In genomic region chr7:151386301-151387160, GRCh38 we compare ENCODE assay signal across 17 cellular contexts. TPM values are rescaled to one million over a fixed set of nuclear protein-coding genes. Genes with fewer than 3 reads are reported as not detected.
DNase-seq lines count a peak whose midpoint lies in the region; ATAC-seq and TF ChIP-seq lines count a peak whose summit lies in the region.
"Had no signal": no experiment of that assay in that cellular context is flagged by ENCODE, and none has a peak within 500 bp of the region (broad histone marks: within the 10 kb centered on the region; RNA-seq: fewer than 3 reads in every experiment).

No MANE protein-coding gene starts in this region.

- H3K79me1 ChIP-seq in neuronal stem cell (ENCODE audit: low read depth, low read length), result peaks cover 2% of the 10 kb centered on the region

- no CpG with 5 or more reads among the region's 16 CpGs for WGBS in neuronal stem cell (ENCODE audit: extremely low coverage in 2 of 2, insufficient read length in 2 of 2, insufficient replicate concordance in 1 of 2), 2 donors

- no peak overlapping the region for H3K4me3 ChIP-seq in BLaER1 treated with 17β-estradiol and CSF1 and Interleukin-3, amounts not matched to agents 10 nM and 100 nM
- H3K4me3 ChIP-seq in LNCaP clone FGC (ENCODE audit: low read depth, low read length) (no peak overlapping the region), neuronal stem cell (ENCODE audit: low read length in 2 of 2) (no peak overlapping the region)
- H3K4me3 ChIP-seq: smooth muscle cell had no signal

- H3K4me3 Mint-ChIP-seq in chondrocyte (ENCODE audit: unreplicated experiment), result no peak overlapping the region
- H3K4me3 Mint-ChIP-seq in T-helper 2 cell treated with Interferon-gamma antibody and Interleukin-4, amounts not matched to agents 5 μg/mL and 100 μg/mL, for 36 hours, result no peak overlapping the region
- H3K4me3 Mint-ChIP-seq: dendritic cell treated with granulocyte-macrophage colony-stimulating factor and Interleukin-4, amounts not matched to agents 40 ng/mL and 50 ng/mL, for 4 days; stimulated activated effector memory CD8-positive, alpha-beta T cell treated with anti-CD3 and anti-CD28 coated beads, Interleukin-12 subunit alpha, Interleukin-12 subunit beta, amount 100 ng/mL, for 72 hours had no signal

- peaks cover 39% of the 10 kb centered on the region for H3K27me3 Mint-ChIP-seq in chondrocyte (ENCODE audit: low read depth)
- H3K27me3 Mint-ChIP-seq in T-helper 2 cell treated with Interferon-gamma antibody and Interleukin-4, amounts not matched to agents 5 μg/mL and 100 μg/mL, for 36 hours (ENCODE audit: low read depth), result peaks cover 30% of the 10 kb centered on the region

- 0 out of 2 replicates have a peak, but pooled peaks have one; percentile 7 for TF ChIP-seq CTCF in LNCaP clone FGC (IDR thresholded peaks at IDR 0.05; ENCODE audit: control insufficient read depth, extremely low read depth, insufficient read depth)
- no peak for TF ChIP-seq CTCF in chondrocyte (IDR thresholded peaks at IDR 0.05)

- H2BK15ac ChIP-seq in neuronal stem cell (ENCODE audit: low read length), result no peak overlapping the region

- peaks cover 32 to 39% (median 38%) of the 10 kb centered on the region in 11 experiments for H3K27me3 ChIP-seq in BLaER1 treated with 17β-estradiol and CSF1 and Interleukin-3, amounts not matched to agents 10 nM and 100 nM
- H3K27me3 ChIP-seq in neuronal stem cell (ENCODE audit: control insufficient read depth in 3 of 3, insufficient read depth in 3 of 3, low read depth in 1 of 3, low read length in 3 of 3), result peaks cover 0 to 14% (median 9%) of the 10 kb centered on the region in 3 experiments

- DNase-seq in LNCaP clone FGC (ENCODE audit: low read depth) (peak; percentile 17), chondrocyte (ENCODE audit: low spot score) (peak; percentile 86), neuronal stem cell (ENCODE audit: low spot score) (no peak), HK-2 (ENCODE audit: unreplicated experiment) (no peak)
- no peak for DNase-seq in T-helper 2 cell treated with Interferon-gamma antibody and Interleukin-4, amounts not matched to agents 5 μg/mL and 100 μg/mL, for 36 hours (ENCODE audit: low spot score)
- DNase-seq: activated effector memory CD4-positive, alpha-beta T cell treated with Interleukin-2 at 50 U/mL for 16 hours; NCI-H2029 treated with DMSO at 0.1 percent for 48 hours; NCI-H526 treated with DMSO at 0.1 percent for 48 hours had no signal

- ATAC-seq in HG03045 (IDR thresholded peaks at IDR 0.05; ENCODE audit: unreplicated experiment) (no peak), GM18861 (IDR thresholded peaks at IDR 0.05; ENCODE audit: unreplicated experiment) (no peak)
- ATAC-seq: esophagus mucosa had no signal

- H4K8ac ChIP-seq in neuronal stem cell (ENCODE audit: low read depth, low read length), result peak overlapping the region; percentile 54

- no peak overlapping the region for H2AFZ ChIP-seq in neuronal stem cell (ENCODE audit: low read length)

- H3K9me3 Mint-ChIP-seq in chondrocyte (ENCODE audit: low read depth), result no peaks in the 10 kb centered on the region
- no peaks in the 10 kb centered on the region for H3K9me3 Mint-ChIP-seq in T-helper 2 cell treated with Interferon-gamma antibody and Interleukin-4, amounts not matched to agents 5 μg/mL and 100 μg/mL, for 36 hours
- H3K9me3 Mint-ChIP-seq: dendritic cell treated with granulocyte-macrophage colony-stimulating factor and Interleukin-4, amounts not matched to agents 40 ng/mL and 50 ng/mL, for 4 days; stimulated activated effector memory CD8-positive, alpha-beta T cell treated with anti-CD3 and anti-CD28 coated beads, Interleukin-12 subunit alpha, Interleukin-12 subunit beta, amount 100 ng/mL, for 72 hours had no signal

- H2BK12ac ChIP-seq in neuronal stem cell (ENCODE audit: low read length), result no peak overlapping the region

- H3K36me3 Mint-ChIP-seq in chondrocyte (ENCODE audit: low read depth), result no peaks in the 10 kb centered on the region
- H3K36me3 Mint-ChIP-seq in T-helper 2 cell treated with Interferon-gamma antibody and Interleukin-4, amounts not matched to agents 5 μg/mL and 100 μg/mL, for 36 hours (ENCODE audit: low read depth), result no peaks in the 10 kb centered on the region
- H3K36me3 Mint-ChIP-seq: stimulated activated effector memory CD8-positive, alpha-beta T cell treated with anti-CD3 and anti-CD28 coated beads, Interleukin-12 subunit alpha, Interleukin-12 subunit beta, amount 100 ng/mL, for 72 hours had no signal

- H2BK5ac ChIP-seq in neuronal stem cell (ENCODE audit: low read length), result no peak overlapping the region

- no peak overlapping the region for H4K91ac ChIP-seq in neuronal stem cell (ENCODE audit: low read depth, low read length, poor library complexity)

- H3K9me3 ChIP-seq in BLaER1 treated with 17β-estradiol and CSF1 and Interleukin-3, amounts not matched to agents 10 nM and 100 nM (replicated peaks in 1 of 11), result no peaks in the 10 kb centered on the region
- no peaks in the 10 kb centered on the region for H3K9me3 ChIP-seq in neuronal stem cell (replicated peaks in 1 of 2; ENCODE audit: control insufficient read depth in 2 of 2, insufficient read depth in 1 of 2, low read depth in 1 of 2, low read length in 2 of 2)

- peak overlapping the region; percentile 72 for H3K18ac ChIP-seq in neuronal stem cell (ENCODE audit: low read length)

- H3K23ac ChIP-seq in neuronal stem cell (ENCODE audit: low read depth, low read length, poor library complexity), result peak overlapping the region; percentile 65

- no peak overlapping the region for H2BK120ac ChIP-seq in neuronal stem cell (ENCODE audit: low read depth, low read length)

- peak overlapping the region; percentile 67 for H3K14ac ChIP-seq in neuronal stem cell (ENCODE audit: low read length)

- H2AK5ac ChIP-seq in neuronal stem cell (ENCODE audit: low read depth, low read length), result no peak overlapping the region

- H4K20me1 ChIP-seq in BLaER1 treated with 17β-estradiol and CSF1 and Interleukin-3, amounts not matched to agents 10 nM and 100 nM, result peaks cover 0 to 54% (median 6%) of the 10 kb centered on the region in 11 experiments; a peak in 11 of 22 replicates

- no peak overlapping the region for H3K27ac Mint-ChIP-seq in chondrocyte (ENCODE audit: unreplicated experiment)
- H3K27ac Mint-ChIP-seq in T-helper 2 cell treated with Interferon-gamma antibody and Interleukin-4, amounts not matched to agents 5 μg/mL and 100 μg/mL, for 36 hours, result no peak overlapping the region
- H3K27ac Mint-ChIP-seq: dendritic cell treated with granulocyte-macrophage colony-stimulating factor and Interleukin-4, amounts not matched to agents 40 ng/mL and 50 ng/mL, for 4 days; stimulated activated effector memory CD8-positive, alpha-beta T cell treated with anti-CD3 and anti-CD28 coated beads, Interleukin-12 subunit alpha, Interleukin-12 subunit beta, amount 100 ng/mL, for 72 hours had no signal

- H3K4ac ChIP-seq in neuronal stem cell (ENCODE audit: low read length), result no peak overlapping the region

- peaks cover 4% of the 10 kb centered on the region for H3K4me1 Mint-ChIP-seq in chondrocyte (ENCODE audit: low read depth)
- H3K4me1 Mint-ChIP-seq in T-helper 2 cell treated with Interferon-gamma antibody and Interleukin-4, amounts not matched to agents 5 μg/mL and 100 μg/mL, for 36 hours (ENCODE audit: low read depth), result peaks cover 4% of the 10 kb centered on the region

- peaks cover 8 to 46% (median 36%) of the 10 kb centered on the region in 10 experiments; a peak in 19 of 20 replicates for H3K4me1 ChIP-seq in BLaER1 treated with 17β-estradiol and CSF1 and Interleukin-3, amounts not matched to agents 10 nM and 100 nM
- H3K4me1 ChIP-seq in neuronal stem cell (ENCODE audit: control insufficient read depth in 2 of 2, insufficient read depth in 1 of 2, low read depth in 1 of 2, low read length in 2 of 2), result peaks cover 0 to 7% of the 10 kb centered on the region in 2 donors

- H3K36me3 ChIP-seq in BLaER1 treated with 17β-estradiol and CSF1 and Interleukin-3, amounts not matched to agents 10 nM and 100 nM, result no peaks in the 10 kb centered on the region
- peaks cover 6 to 9% of the 10 kb centered on the region in 2 donors for H3K36me3 ChIP-seq in neuronal stem cell (replicated peaks in 1 of 2; ENCODE audit: control insufficient read depth in 2 of 2, insufficient read depth in 2 of 2, low read length in 2 of 2)

- no peak overlapping the region for H3K9ac ChIP-seq in BLaER1 treated with 17β-estradiol and CSF1 and Interleukin-3, amounts not matched to agents 10 nM and 100 nM
- peak overlapping the region; percentile 46 for H3K9ac ChIP-seq in neuronal stem cell (ENCODE audit: low read depth, low read length, poor library complexity)

- peak overlapping the region in 7 of 11 experiments; percentile 5 to 54 (median 37); a peak in 13 of 22 replicates for H3K4me2 ChIP-seq in BLaER1 treated with 17β-estradiol and CSF1 and Interleukin-3, amounts not matched to agents 10 nM and 100 nM
- H3K4me2 ChIP-seq in neuronal stem cell (ENCODE audit: insufficient read depth, low read length, poor library complexity, severe bottlenecking), result no peak overlapping the region
- H3K4me2 ChIP-seq: smooth muscle cell had no signal

- no peak overlapping the region for H3K27ac ChIP-seq in BLaER1 treated with 17β-estradiol and CSF1 and Interleukin-3, amounts not matched to agents 10 nM and 100 nM
- no peak overlapping the region for H3K27ac ChIP-seq in neuronal stem cell (replicated peaks; ENCODE audit: low read length)

RNA-seq across cellular contexts. Expression of gene WDR86, which starts 23.3 kb away (rescaled TPM):
- total RNA-seq in chondrocyte, result not detected in 3 replicates
- 20.7 TPM for polyA plus RNA-seq in neuronal stem cell (2013, experiment 1 of 2)
- polyA plus RNA-seq in neuronal stem cell (2013, experiment 2 of 2), result 20.8 TPM
- total RNA-seq: activated CD8-positive, alpha-beta memory T cell treated with anti-CD3 and anti-CD28 coated beads for 36 hours; osteocyte had no signal

RNA-seq across cellular contexts. Expression of gene NUB1, which starts 44.9 kb away (rescaled TPM):
- 47.3 to 61.7 TPM (median 50.3 TPM) in 3 replicates for total RNA-seq in chondrocyte
- 74.1 TPM for polyA plus RNA-seq in neuronal stem cell (2013, experiment 1 of 2)
- polyA plus RNA-seq in neuronal stem cell (2013, experiment 2 of 2), result 73.2 TPM

RNA-seq across cellular contexts. Expression of gene CRYGN, which starts 53.4 kb away (rescaled TPM):
- not detected in 3 replicates for total RNA-seq in chondrocyte
- polyA plus RNA-seq in neuronal stem cell (2013, experiment 1 of 2), result 0.24 TPM
- 0.26 TPM for polyA plus RNA-seq in neuronal stem cell (2013, experiment 2 of 2)
- total RNA-seq: activated CD8-positive, alpha-beta memory T cell treated with anti-CD3 and anti-CD28 coated beads for 36 hours; esophagus mucosa; osteocyte; smooth muscle cell had no signal

Comparison
In these comparisons a context has a peak if more than half of its experiments do, and no peak if none do; other contexts are left out.
1. DNase-seq: peak in LNCaP clone FGC (single experiment) and chondrocyte (single experiment); none in neuronal stem cell (single experiment), HK-2 (single experiment) and T-helper 2 cell treated with Interferon-gamma antibody and Interleukin-4, amounts not matched to agents 5 μg/mL and 100 μg/mL, for 36 hours (single experiment).